In the genomic region with DNA sequence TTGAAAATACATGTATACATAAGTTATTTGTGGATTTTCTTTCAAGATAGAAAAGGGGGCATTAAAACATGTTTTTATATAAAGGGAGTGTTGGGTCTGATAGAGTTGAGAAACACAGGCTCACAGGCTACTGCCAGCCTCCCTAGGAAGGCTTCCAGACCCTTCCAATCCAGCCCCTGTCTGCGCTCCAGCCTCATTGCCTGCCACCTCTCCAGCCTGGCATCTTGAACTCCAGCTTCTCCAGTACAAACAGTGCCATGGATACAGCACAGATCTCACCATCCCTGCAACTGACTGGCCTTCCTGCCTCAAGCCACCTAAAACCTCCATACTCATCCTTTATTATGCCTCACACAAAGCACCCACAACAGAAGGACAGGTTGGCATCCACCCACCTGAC, we compare ENCODE assay signal across 10 cellular contexts. TPM values are rescaled to one million over a fixed set of nuclear protein-coding genes. Genes with fewer than 3 reads are reported as not detected.
"Had no signal": no experiment of that assay in that cellular context is flagged by ENCODE, and none has a peak within 500 bp of the region (broad histone marks: within the 10 kb centered on the region; RNA-seq: fewer than 3 reads in every experiment).

No MANE protein-coding gene starts in this region.

- H3K27ac ChIP-seq: GM23248 had no signal

- H3K4me3 ChIP-seq: GM23248, HAP-1, K562 had no signal

- H3K9me3 ChIP-seq: HAP-1 had no signal

- H3K27ac Mint-ChIP-seq: HFFc6 had no signal

- H3K4me3 Mint-ChIP-seq: HFFc6 had no signal

- DNase-seq: GM23248, GOT3, H7, HFFc6, IMR-90 had no signal

- H3K36me3 ChIP-seq: HAP-1 had no signal

- ATAC-seq: HCT116, K562 had no signal

- H3K9me3 Mint-ChIP-seq: HFFc6 had no signal

RNA-seq across cellular contexts. Expression of a gene that starts 40.7 kb away (rescaled TPM):
- total RNA-seq: GM23248, H4, H7, HFFc6, HT-29, IMR-90, K562 had no signal
- polyA plus RNA-seq: GM23248, IMR-90, K562 had no signal
